In genomic region chr7:47317537-47317936, GRCh38 we compare ENCODE assay signal across 1 cellular context.
TF ChIP-seq lines count a peak whose summit lies in the region.

No MANE protein-coding gene starts in this region.

TF ChIP-seq in WTC11, 78 proteins besides CTCF, POLR2A, EP300 and RAD21 (continued from another document):
- TF ChIP-seq ZNF532 (CRISPR knock-in tag; IDR thresholded peaks at IDR 0.05; ENCODE audit: borderline replicate concordance) (no peak), ZNF138 (CRISPR knock-in tag; conservative IDR thresholded peaks at IDR 0.05) (no peak), SMAD4 (CRISPR knock-in tag; IDR thresholded peaks at IDR 0.05) (no peak), ATF1 (CRISPR knock-in tag; IDR thresholded peaks at IDR 0.05) (no peak), MLX (CRISPR knock-in tag; IDR thresholded peaks at IDR 0.05) (no peak), ZNF232 (CRISPR knock-in tag; IDR thresholded peaks at IDR 0.05) (no peak), HMGXB4 (CRISPR knock-in tag; IDR thresholded peaks at IDR 0.05) (no peak)
